2 cellular contexts compared by ENCODE assay signal in the genomic region with DNA sequence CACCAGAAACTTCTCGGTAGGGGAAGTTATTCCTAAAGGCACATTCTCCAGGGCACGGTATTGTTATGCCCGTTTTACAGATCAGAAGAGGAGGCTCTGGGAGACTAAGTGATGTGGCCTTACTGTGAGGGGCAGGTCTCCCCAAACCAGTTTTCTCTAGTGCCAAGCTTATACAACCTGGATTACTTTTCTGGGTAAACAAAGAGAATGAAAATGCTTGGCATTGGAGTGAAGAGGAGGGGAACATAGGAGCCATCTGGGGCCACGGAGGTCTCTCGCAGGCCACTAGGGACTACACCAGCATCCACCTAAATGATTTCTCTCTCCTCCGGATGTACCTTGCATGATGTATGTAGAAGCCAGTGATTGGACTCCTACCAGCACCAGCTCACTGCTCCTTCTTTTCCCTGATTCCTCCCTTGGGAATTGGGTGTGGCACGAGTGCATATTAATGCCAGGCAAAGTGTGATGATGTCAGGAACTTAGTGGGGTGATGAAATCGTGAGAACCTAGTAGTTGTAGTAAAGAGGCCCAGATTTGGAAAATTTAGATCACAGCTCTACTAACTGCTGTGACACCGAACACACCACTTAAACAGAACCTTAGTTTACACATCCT.
TF ChIP-seq lines count a peak whose summit lies in the region.

No MANE protein-coding gene starts in this region.

TF ChIP-seq in HCT116, 20 proteins besides CTCF, POLR2A, EP300 and RAD21 (continued from another document):
- TF ChIP-seq, protein P1, sequence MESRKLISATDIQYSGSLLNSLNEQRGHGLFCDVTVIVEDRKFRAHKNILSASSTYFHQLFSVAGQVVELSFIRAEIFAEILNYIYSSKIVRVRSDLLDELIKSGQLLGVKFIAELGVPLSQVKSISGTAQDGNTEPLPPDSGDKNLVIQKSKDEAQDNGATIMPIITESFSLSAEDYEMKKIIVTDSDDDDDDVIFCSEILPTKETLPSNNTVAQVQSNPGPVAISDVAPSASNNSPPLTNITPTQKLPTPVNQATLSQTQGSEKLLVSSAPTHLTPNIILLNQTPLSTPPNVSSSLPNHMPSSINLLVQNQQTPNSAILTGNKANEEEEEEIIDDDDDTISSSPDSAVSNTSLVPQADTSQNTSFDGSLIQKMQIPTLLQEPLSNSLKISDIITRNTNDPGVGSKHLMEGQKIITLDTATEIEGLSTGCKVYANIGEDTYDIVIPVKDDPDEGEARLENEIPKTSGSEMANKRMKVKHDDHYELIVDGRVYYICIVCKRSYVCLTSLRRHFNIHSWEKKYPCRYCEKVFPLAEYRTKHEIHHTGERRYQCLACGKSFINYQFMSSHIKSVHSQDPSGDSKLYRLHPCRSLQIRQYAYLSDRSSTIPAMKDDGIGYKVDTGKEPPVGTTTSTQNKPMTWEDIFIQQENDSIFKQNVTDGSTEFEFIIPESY (IDR thresholded peaks at IDR 0.05; ENCODE audit: extremely low read depth, insufficient replicate concordance, low read length): no peak
- TF ChIP-seq EZH2phosphoT487 (IDR thresholded peaks at IDR 0.05; ENCODE audit: borderline replicate concordance): no peak
- no peak for TF ChIP-seq CBX3 (IDR thresholded peaks at IDR 0.05; ENCODE audit: low read depth)
- TF ChIP-seq, protein P2, sequence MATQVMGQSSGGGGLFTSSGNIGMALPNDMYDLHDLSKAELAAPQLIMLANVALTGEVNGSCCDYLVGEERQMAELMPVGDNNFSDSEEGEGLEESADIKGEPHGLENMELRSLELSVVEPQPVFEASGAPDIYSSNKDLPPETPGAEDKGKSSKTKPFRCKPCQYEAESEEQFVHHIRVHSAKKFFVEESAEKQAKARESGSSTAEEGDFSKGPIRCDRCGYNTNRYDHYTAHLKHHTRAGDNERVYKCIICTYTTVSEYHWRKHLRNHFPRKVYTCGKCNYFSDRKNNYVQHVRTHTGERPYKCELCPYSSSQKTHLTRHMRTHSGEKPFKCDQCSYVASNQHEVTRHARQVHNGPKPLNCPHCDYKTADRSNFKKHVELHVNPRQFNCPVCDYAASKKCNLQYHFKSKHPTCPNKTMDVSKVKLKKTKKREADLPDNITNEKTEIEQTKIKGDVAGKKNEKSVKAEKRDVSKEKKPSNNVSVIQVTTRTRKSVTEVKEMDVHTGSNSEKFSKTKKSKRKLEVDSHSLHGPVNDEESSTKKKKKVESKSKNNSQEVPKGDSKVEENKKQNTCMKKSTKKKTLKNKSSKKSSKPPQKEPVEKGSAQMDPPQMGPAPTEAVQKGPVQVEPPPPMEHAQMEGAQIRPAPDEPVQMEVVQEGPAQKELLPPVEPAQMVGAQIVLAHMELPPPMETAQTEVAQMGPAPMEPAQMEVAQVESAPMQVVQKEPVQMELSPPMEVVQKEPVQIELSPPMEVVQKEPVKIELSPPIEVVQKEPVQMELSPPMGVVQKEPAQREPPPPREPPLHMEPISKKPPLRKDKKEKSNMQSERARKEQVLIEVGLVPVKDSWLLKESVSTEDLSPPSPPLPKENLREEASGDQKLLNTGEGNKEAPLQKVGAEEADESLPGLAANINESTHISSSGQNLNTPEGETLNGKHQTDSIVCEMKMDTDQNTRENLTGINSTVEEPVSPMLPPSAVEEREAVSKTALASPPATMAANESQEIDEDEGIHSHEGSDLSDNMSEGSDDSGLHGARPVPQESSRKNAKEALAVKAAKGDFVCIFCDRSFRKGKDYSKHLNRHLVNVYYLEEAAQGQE (IDR thresholded peaks at IDR 0.05; ENCODE audit: low read depth): no peak
- peak; percentile 44; the same call in 1 of the 2 replicates for TF ChIP-seq ZFX (IDR thresholded peaks at IDR 0.05)
- TF ChIP-seq, protein P3, sequence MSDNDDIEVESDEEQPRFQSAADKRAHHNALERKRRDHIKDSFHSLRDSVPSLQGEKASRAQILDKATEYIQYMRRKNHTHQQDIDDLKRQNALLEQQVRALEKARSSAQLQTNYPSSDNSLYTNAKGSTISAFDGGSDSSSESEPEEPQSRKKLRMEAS (IDR thresholded peaks at IDR 0.05): 0 out of 2 replicates have a peak, but pooled peaks have one; percentile 10
- TF ChIP-seq JUND (IDR thresholded peaks at IDR 0.05): no peak
- TF ChIP-seq CEBPB (IDR thresholded peaks at IDR 0.05; ENCODE audit: low read depth): peak; percentile 70
- no peak for TF ChIP-seq FOSL1 (IDR thresholded peaks at IDR 0.05; ENCODE audit: low read depth)
- no peak for TF ChIP-seq EGR1 (IDR thresholded peaks at IDR 0.05; ENCODE audit: low read depth)

TF ChIP-seq in SK-N-SH, 30 proteins besides CTCF, POLR2A, EP300 and RAD21 (continued from another document):
- TF ChIP-seq SIN3A (IDR thresholded peaks at IDR 0.05; ENCODE audit: borderline replicate concordance, low read depth, low read length): no peak
- no peak for TF ChIP-seq ELF1 (IDR thresholded peaks at IDR 0.05)
- TF ChIP-seq FOXM1 (IDR thresholded peaks at IDR 0.05; ENCODE audit: low read depth): no peak
